Comparison of ENCODE assay signal across 21 cellular contexts in genomic region chr3:191646242-191646641, GRCh38.
A peak's percentile ranks its signal among the peaks of the same experiment; 100 is the strongest.
DNase-seq lines count a peak whose midpoint lies in the region; ATAC-seq, FAIRE-seq and TF ChIP-seq lines count a peak whose summit lies in the region.
"Had no signal": no experiment of that assay in that cellular context is flagged by ENCODE, and none has a peak within 500 bp of the region (broad histone marks: within the 10 kb centered on the region; RNA-seq: fewer than 3 reads in every experiment).

No MANE protein-coding gene starts in this region.

- peaks cover 8 to 69% (median 18%) of the 10 kb centered on the region in 9 donors for H3K9me3 Mint-ChIP-seq in naive thymus-derived CD8-positive, alpha-beta T cell

- H3K4me3 ChIP-seq in SK-N-SH (ENCODE audit: low read depth in 2 of 2, low read length in 1 of 2) (no peak overlapping the region), HEK293 (ENCODE audit: low read depth, low read length) (no peak overlapping the region), K562 (no peak overlapping the region)
- H3K4me3 ChIP-seq: A549; BLaER1 treated with 17β-estradiol and CSF1 and Interleukin-3, amounts not matched to agents 10 nM and 100 nM had no signal

- H4K20me1 ChIP-seq in SK-N-SH (ENCODE audit: insufficient read depth) (no peaks in the 10 kb centered on the region), K562 (replicated peaks; ENCODE audit: control insufficient read depth, insufficient read depth, low read length) (no peaks in the 10 kb centered on the region)
- H4K20me1 ChIP-seq: BLaER1 treated with 17β-estradiol and CSF1 and Interleukin-3, amounts not matched to agents 10 nM and 100 nM had no signal

- H3K9me1 ChIP-seq in K562 (ENCODE audit: control insufficient read depth, insufficient read depth, low read length), result no peaks in the 10 kb centered on the region

- no peaks in the 10 kb centered on the region for H3K27me3 ChIP-seq in SK-N-SH (ENCODE audit: insufficient read depth)
- H3K27me3 ChIP-seq in K562 (ENCODE audit: control insufficient read depth in 2 of 2, insufficient read depth in 2 of 2, low read length in 2 of 2), result no peaks in the 10 kb centered on the region
- H3K27me3 ChIP-seq: BLaER1 treated with 17β-estradiol and CSF1 and Interleukin-3, amounts not matched to agents 10 nM and 100 nM had no signal

- H3K27ac ChIP-seq in SK-N-SH (ENCODE audit: low read depth in 2 of 2, low read length in 1 of 2) (no peak overlapping the region), HEK293 (ENCODE audit: extremely low read depth, low read depth, low read length) (no peak overlapping the region), K562 (ENCODE audit: extremely low read depth, low read depth, low read length) (no peak overlapping the region)
- H3K27ac ChIP-seq: 22Rv1; A549; BLaER1 treated with 17β-estradiol and CSF1 and Interleukin-3, amounts not matched to agents 10 nM and 100 nM; C4-2B had no signal

- no peak overlapping the region for H3K9ac ChIP-seq in SK-N-SH
- H3K9ac ChIP-seq in K562 (ENCODE audit: insufficient read depth in 1 of 2, low read depth in 2 of 2, low read length in 2 of 2), result no peak overlapping the region
- H3K9ac ChIP-seq: BLaER1 treated with 17β-estradiol and CSF1 and Interleukin-3, amounts not matched to agents 10 nM and 100 nM had no signal

- no peak overlapping the region for H3K4me3 Mint-ChIP-seq in naive thymus-derived CD8-positive, alpha-beta T cell
- H3K4me3 Mint-ChIP-seq: B cell; CD4-positive, alpha-beta T cell; CD8-positive, alpha-beta T cell had no signal

- DNase-seq in SK-N-SH (no peak), K562 (ENCODE audit: extremely low read depth in 1 of 4, low spot score in 3 of 4) (no peak), SIG-M5 (lab: John Stamatoyannopoulos, UW) (no peak), HPDE6-E6E7 (ENCODE audit: extremely low spot score) (no peak)
- DNase-seq in naive thymus-derived CD8-positive, alpha-beta T cell, result no peak
- DNase-seq: AML-193; Caco-2; Calu3; CD4-positive, alpha-beta T cell; CD8-positive, alpha-beta T cell; DMS79 treated with DMSO at 0.1 percent for 48 hours; GF-D8 had no signal

- H3K4me1 ChIP-seq in SK-N-SH (ENCODE audit: control insufficient read depth in 1 of 2, insufficient read depth in 2 of 2, low read depth in 1 of 2, low read length in 1 of 2) (no peaks in the 10 kb centered on the region), HEK293 (ENCODE audit: control insufficient read depth, insufficient read depth, low read length) (no peaks in the 10 kb centered on the region), K562 (replicated peaks in 1 of 2; ENCODE audit: control insufficient read depth in 2 of 2, insufficient read depth in 2 of 2, low read length in 2 of 2) (no peaks in the 10 kb centered on the region)
- H3K4me1 ChIP-seq: A549; BLaER1 treated with 17β-estradiol and CSF1 and Interleukin-3, amounts not matched to agents 10 nM and 100 nM had no signal

- H2AFZ ChIP-seq in SK-N-SH (ENCODE audit: low read depth) (no peak overlapping the region), K562 (ENCODE audit: low read depth, low read length) (no peak overlapping the region)

- no peaks in the 10 kb centered on the region for H3K36me3 Mint-ChIP-seq in naive thymus-derived CD8-positive, alpha-beta T cell
- H3K36me3 Mint-ChIP-seq: CD8-positive, alpha-beta T cell had no signal

- intact Hi-C loops in K562 (cut with micrococcal nuclease), result no loop called here

- TF ChIP-seq RAD21 in SK-N-SH (IDR thresholded peaks at IDR 0.05; ENCODE audit: low read length) (no peak), K562 (CRISPR knock-in tag; conservative IDR thresholded peaks at IDR 0.05 in 1 of 2, IDR thresholded peaks at IDR 0.05 in 1 of 2) (no peak)

- CTCF ChIA-PET in SK-N-SH (lab: Yijun Ruan, JAX), result no interaction called here
- CTCF ChIA-PET in HEK293 (lab: Yijun Ruan, JAX), result no interaction called here
- CTCF ChIA-PET in K562 (lab: Yijun Ruan, JAX; ENCODE audit: low intra/inter-chr PET ratio), result no interaction called here

- TF ChIP-seq CTCF in SK-N-SH (IDR thresholded peaks at IDR 0.05), result no peak
- TF ChIP-seq CTCF in HEK293 (tag by site-specific recombination; IDR thresholded peaks at IDR 0.05), result no peak
- no peak for TF ChIP-seq CTCF in K562 (IDR thresholded peaks at IDR 0.05 in 2 of 3, conservative IDR thresholded peaks at IDR 0.05 in 1 of 3; ENCODE audit: insufficient read depth in 2 of 3, low read depth in 1 of 3, low read length in 3 of 3)

- H3K4me2 ChIP-seq in SK-N-SH (no peak overlapping the region), K562 (ENCODE audit: insufficient read depth, low read length) (no peak overlapping the region)
- H3K4me2 ChIP-seq: A549; BLaER1 treated with 17β-estradiol and CSF1 and Interleukin-3, amounts not matched to agents 10 nM and 100 nM had no signal

- BruUV-seq in K562 (replicated peaks; lab: Mats Ljungman, UMichigan), result no TSS peak

- 26% methylated on average over 4 of the region's 4 CpGs for WGBS in SK-N-SH (ENCODE audit: low lambda C conversion rate)
- 0% methylated on average over 4 of the region's 4 CpGs for WGBS in K562 (ENCODE audit: insufficient coverage, low coverage, missing lambda C conversion rate)

- no peak overlapping the region for H3K27ac Mint-ChIP-seq in naive thymus-derived CD8-positive, alpha-beta T cell
- H3K27ac Mint-ChIP-seq: B cell; CD4-positive, alpha-beta T cell; CD8-positive, alpha-beta T cell had no signal

- H3K4me1 Mint-ChIP-seq in naive thymus-derived CD8-positive, alpha-beta T cell, result no peaks in the 10 kb centered on the region
- H3K4me1 Mint-ChIP-seq: B cell had no signal

- FAIRE-seq in K562 (lab: Jason Lieb, UNC), result no peak
- FAIRE-seq: A549, D721Med, GM19239 had no signal

- in situ Hi-C loops in K562 (cut with MboI), result no loop called here

- H3K36me3 ChIP-seq in SK-N-SH (replicated peaks in 1 of 2; ENCODE audit: control insufficient read depth in 1 of 2, insufficient read depth in 2 of 2, low read length in 1 of 2) (no peaks in the 10 kb centered on the region), HEK293 (ENCODE audit: control insufficient read depth in 2 of 2, insufficient read depth in 1 of 2, low read length in 2 of 2) (no peaks in the 10 kb centered on the region), K562 (ENCODE audit: control insufficient read depth, insufficient read depth, low read length) (no peaks in the 10 kb centered on the region)
- H3K36me3 ChIP-seq: BLaER1 treated with 17β-estradiol and CSF1 and Interleukin-3, amounts not matched to agents 10 nM and 100 nM had no signal

- H3K27me3 Mint-ChIP-seq in naive thymus-derived CD8-positive, alpha-beta T cell, result no peaks in the 10 kb centered on the region
- H3K27me3 Mint-ChIP-seq: B cell; CD4-positive, alpha-beta T cell had no signal

- POLR2A ChIA-PET in SK-N-SH (lab: Yijun Ruan, JAX), result no interaction called here
- POLR2A ChIA-PET in HEK293 (lab: Yijun Ruan, JAX), result no interaction called here
- POLR2A ChIA-PET in K562 (lab: Yijun Ruan, JAX), result no interaction called here
- POLR2A ChIA-PET in naive thymus-derived CD8-positive, alpha-beta T cell (lab: Charles Lee), result no interaction called here

- H3K9me3 ChIP-seq in SK-N-SH, result no peaks in the 10 kb centered on the region
- H3K9me3 ChIP-seq in HEK293 (ENCODE audit: control insufficient read depth, insufficient read depth, low read depth, low read length), result no peaks in the 10 kb centered on the region
- H3K9me3 ChIP-seq in K562 (replicated peaks; ENCODE audit: control insufficient read depth, insufficient read depth, low read depth, low read length), result no peaks in the 10 kb centered on the region; the same call in 1 of the 2 replicates
- H3K9me3 ChIP-seq: A549 had no signal

- no peaks in the 10 kb centered on the region for H3K9me2 ChIP-seq in SK-N-SH

- TF ChIP-seq EP300 in SK-N-SH (IDR thresholded peaks at IDR 0.05; ENCODE audit: borderline replicate concordance in 1 of 2, low read depth in 1 of 2, low read length in 1 of 2), result no peak
- TF ChIP-seq EP300 in K562 (IDR thresholded peaks at IDR 0.05; ENCODE audit: low read length), result no peak

- H3F3A ChIP-seq in SK-N-SH (replicated peaks; ENCODE audit: insufficient read depth), result no peaks in the 10 kb centered on the region

- ATAC-seq in SK-N-SH treated with all-trans-retinoic acid at 6 μM for 48 hours (no peak), K562 (no peak)
- ATAC-seq in naive thymus-derived CD8-positive, alpha-beta T cell, result no peak
- ATAC-seq: A549; CD8-positive, alpha-beta T cell had no signal

- TF ChIP-seq POLR2A in K562 (conservative IDR thresholded peaks at IDR 0.05), result no peak

- H3K79me2 ChIP-seq in SK-N-SH (ENCODE audit: insufficient read depth) (no peaks in the 10 kb centered on the region), K562 (ENCODE audit: control insufficient read depth, insufficient read depth, low read length) (no peaks in the 10 kb centered on the region)

TF ChIP-seq in SK-N-SH treated with all-trans-retinoic acid at 6 μM for 48 hours, 23 proteins besides CTCF, POLR2A, EP300 and RAD21:
- TF ChIP-seq ZNF565 (CRISPR knock-in tag; conservative IDR thresholded peaks at IDR 0.05; ENCODE audit: low read depth) (no peak), ZNF8 (CRISPR knock-in tag; IDR thresholded peaks at IDR 0.05) (0 out of 2 replicates have a peak, but pooled peaks have one; percentile 49)

TF ChIP-seq in HEK293, 187 proteins besides CTCF, POLR2A, EP300 and RAD21 (continues in another document):
- no peak for TF ChIP-seq ZNF610 (tag by site-specific recombination; IDR thresholded peaks at IDR 0.05; ENCODE audit: borderline replicate concordance)

TF ChIP-seq in K562, 482 proteins besides CTCF, POLR2A, EP300 and RAD21:
- TF ChIP-seq ZNF146 (CRISPR knock-in tag; IDR thresholded peaks at IDR 0.05; ENCODE audit: unreplicated experiment) (peak; percentile 92), MEF2A (IDR thresholded peaks at IDR 0.05; ENCODE audit: control insufficient read depth, low read depth, low read length) (no peak), RBM25 (IDR thresholded peaks at IDR 0.05; ENCODE audit: low read depth, low read length, severe bottlenecking) (peak; percentile 74)
